17 cellular contexts compared by ENCODE assay signal in genomic region chr17:49551221-49552069, GRCh38. TPM values are rescaled to one million over a fixed set of nuclear protein-coding genes. Genes with fewer than 3 reads are reported as not detected.
DNase-seq lines count a peak whose midpoint lies in the region; ATAC-seq, FAIRE-seq and TF ChIP-seq lines count a peak whose summit lies in the region.
"Had no signal": no experiment of that assay in that cellular context is flagged by ENCODE, and none has a peak within 500 bp of the region (broad histone marks: within the 10 kb centered on the region; RNA-seq: fewer than 3 reads in every experiment).

No MANE protein-coding gene starts in this region.

- H3K4me1 ChIP-seq in osteoblast (ENCODE audit: insufficient read depth, low read length) (peaks cover 4% of the 10 kb centered on the region), tibial nerve (peaks cover 0 to 52% (median 31%) of the 10 kb centered on the region in 4 donors)

- no peak for TF ChIP-seq EP300 in tibial nerve (IDR thresholded peaks at IDR 0.05)

- WGBS in tibial nerve, 2 donors: 79 to 81% methylated on average over 12 of the region's 12 CpGs

- no peak for FAIRE-seq in GM12892 (lab: Jason Lieb, UNC)
- FAIRE-seq: A549, GM18507 had no signal

- no peak overlapping the region for H2AFZ ChIP-seq in osteoblast (ENCODE audit: low read length)
- H2AFZ ChIP-seq: PC-9 had no signal

- in situ Hi-C loops in GM13976 (cut with MboI; ENCODE audit: low sequenced_read_pairs, unreplicated experiment): loop anchor here (10.0 kb wide), 2 partner anchors 117 to 147 kb away; no protein-coding TSS in a partner anchor

- no peak overlapping the region for H3K4me3 ChIP-seq in osteoblast (ENCODE audit: insufficient read depth, low read length)
- no peak overlapping the region for H3K4me3 ChIP-seq in tibial nerve
- H3K4me3 ChIP-seq: A549, PC-9 had no signal

- peak; percentile 82 for ATAC-seq in left lobe of liver
- ATAC-seq: A549 had no signal

- no peak for TF ChIP-seq POLR2A in GM12892 (IDR thresholded peaks at IDR 0.05; ENCODE audit: low read depth, low read length)
- no peak for TF ChIP-seq POLR2A in tibial nerve (IDR thresholded peaks at IDR 0.05)

- no peaks in the 10 kb centered on the region for H4K20me1 ChIP-seq in osteoblast (ENCODE audit: insufficient read depth, low read length)

- H3K79me2 ChIP-seq in osteoblast (ENCODE audit: insufficient read depth, low read length): no peaks in the 10 kb centered on the region

- no peak for TF ChIP-seq CTCF in GM13976 (IDR thresholded peaks at IDR 0.05; ENCODE audit: borderline replicate concordance, control extremely low read depth, extremely low read depth, insufficient read depth, missing control alignments)
- TF ChIP-seq CTCF in osteoblast (IDR thresholded peaks at IDR 0.05; ENCODE audit: extremely low read depth, low read depth, low read length): no peak
- no peak for TF ChIP-seq CTCF in tibial nerve (IDR thresholded peaks at IDR 0.05)

- DNase-seq in AG08396 (ENCODE audit: low spot score) (peak; percentile 5), GM13976 (ENCODE audit: low spot score) (peak; percentile 17), left lobe of liver (ENCODE audit: low spot score) (peak; percentile 85), osteoblast (ENCODE audit: insufficient read length, low spot score, missing footprints) (peak; percentile 72), GM12892 (ENCODE audit: insufficient read length) (no peak), iPS-NIHi11 (ENCODE audit: low spot score) (no peak), tibial nerve (ENCODE audit: low spot score in 2 of 2) (no peak)
- DNase-seq: DMS153, GOT3, NCI-H1048, NCI-H1436 treated with DMSO at 0.1 percent for 48 hours, NCI-H510A treated with DMSO at 0.1 percent for 48 hours, PC-9 had no signal

- H3K9me3 ChIP-seq in osteoblast (ENCODE audit: low read depth, low read length): no peaks in the 10 kb centered on the region
- H3K9me3 ChIP-seq in tibial nerve: no peaks in the 10 kb centered on the region
- H3K9me3 ChIP-seq: A549 had no signal

- H3K4me2 ChIP-seq in osteoblast (ENCODE audit: insufficient read depth, low read length): no peak overlapping the region
- H3K4me2 ChIP-seq: A549, KMS-11, PC-9 had no signal

- H3K27ac ChIP-seq in osteoblast (ENCODE audit: low read depth, low read length) (no peak overlapping the region), tibial nerve (peak overlapping the region in 2 of 4 donors; percentile 15 to 60)
- H3K27ac ChIP-seq: A549, C4-2B, KMS-11, PC-9 had no signal

- H3K36me3 ChIP-seq in osteoblast (ENCODE audit: insufficient read depth, low read length): no peaks in the 10 kb centered on the region
- H3K36me3 ChIP-seq in tibial nerve: no peaks in the 10 kb centered on the region

- H3K27me3 ChIP-seq in osteoblast (ENCODE audit: insufficient read depth, low read length) (peaks cover 14% of the 10 kb centered on the region), tibial nerve (no peaks in the 10 kb centered on the region)

RNA-seq across cellular contexts. Expression of gene NXPH3, which starts 24.2 kb away (rescaled TPM):
- 0.08 TPM for total RNA-seq in left lobe of liver
- total RNA-seq in osteoblast: 1.8 and 3.3 TPM in 2 replicates
- 0.98 TPM for polyA plus RNA-seq in GM12892 (2012; ENCODE audit: missing spikeins)
- 10 to 100 TPM in 2 of 4 donors, 1 to 10 TPM in 2; 5.4 to 21.9 (median 11.4) TPM for total RNA-seq in tibial nerve
- total RNA-seq: PC-9 had no signal

RNA-seq across cellular contexts. Expression of gene NGFR, which starts 56.4 kb away (rescaled TPM):
- 14.0 TPM for total RNA-seq in left lobe of liver
- total RNA-seq in osteoblast: under 0.01 and 0.29 TPM in 2 replicates
- polyA plus RNA-seq in GM12892 (2012; ENCODE audit: missing spikeins): 0.45 TPM
- 100 to 1,000 TPM; 205 to 279 (median 238) TPM for total RNA-seq in tibial nerve

Comparison
In these comparisons a context has a peak if more than half of its experiments do, and no peak if none do; other contexts are left out.
1. DNase-seq: peak in AG08396 (single experiment), GM13976 (single experiment), left lobe of liver (single experiment) and osteoblast (single experiment); none in GM12892 (single experiment), iPS-NIHi11 (single experiment) and tibial nerve (0 of 2).
2. RNA of gene NGFR, which starts 56.4 kb away (total RNA-seq): 205 to 279 TPM in tibial nerve and 14.0 TPM in left lobe of liver (single experiment); under 0.01 to 0.29 TPM in osteoblast; every median in the first group is over 10 times any median in the second.